In the genomic region with DNA sequence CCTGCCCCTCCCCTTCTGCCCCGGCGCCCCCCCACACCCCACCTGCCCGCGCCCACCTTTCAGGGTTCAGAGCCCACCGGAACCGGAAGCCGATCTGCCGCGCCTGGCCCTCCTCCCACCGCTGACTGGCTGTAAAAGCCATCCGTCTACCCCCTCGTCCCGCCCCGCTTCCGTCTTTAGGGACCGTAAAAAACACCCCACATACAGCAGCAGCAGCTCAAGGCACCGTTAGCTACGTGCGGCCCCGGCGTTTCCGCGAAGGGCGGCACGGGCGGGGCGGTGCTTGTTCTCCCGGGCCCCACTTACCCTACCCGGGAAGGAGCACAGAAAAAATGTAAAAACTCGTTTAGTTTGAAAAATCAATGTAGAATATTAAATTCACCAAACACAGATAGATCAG, we compare ENCODE assay signal across 8 cellular contexts.
DNase-seq lines count a peak whose midpoint lies in the region; ATAC-seq and TF ChIP-seq lines count a peak whose summit lies in the region.

Gene MRPL28, minus strand, starts transcription at position 96 of the 400 bp plus-strand sequence. CDS start 320 bp downstream, outside the sequence.

- peak; percentile 83 for ATAC-seq in GM18909 (IDR thresholded peaks at IDR 0.05; ENCODE audit: poor library complexity, unreplicated experiment)
- ATAC-seq in HG03280 (IDR thresholded peaks at IDR 0.05; ENCODE audit: unreplicated experiment): peak; percentile 90

- H3K4me3 ChIP-seq in AG04449 (ENCODE audit: low read depth, low read length): peak within 1 kb of the TSS; percentile 52

- POLR2A ChIA-PET in AG04449 (lab: Yijun Ruan, JAX): interaction anchor here (1.6 kb wide), 1 partner anchor 31 kb away, joined by 6 read pairs; the partner anchor contains the start of gene DECR2

- CTCF ChIA-PET in AG04449 (lab: Yijun Ruan, JAX): interaction anchor here (1.2 kb wide), 1 partner anchor 9 kb away, joined by 4 read pairs; no protein-coding TSS in a partner anchor

- peak; percentile 82 for DNase-seq in AG04449 (ENCODE audit: low read depth, low spot score)
- peak; percentile 77 for DNase-seq in NCI-H446 treated with DMSO at 0.1 percent for 48 hours (lab: John Stamatoyannopoulos, UW)
- DNase-seq in activated CD4-positive, CD25-positive, alpha-beta regulatory T cell treated with anti-CD3 and anti-CD28 coated beads, Interleukin-2, amount 50 U/mL, for 16 hours (ENCODE audit: low read depth, low spot score): peak; percentile 81
- DNase-seq in central memory CD4-positive, alpha-beta T cell: peak; percentile 87
- DNase-seq in iris pigment epithelial cell (ENCODE audit: low read depth): peak; percentile 97
- peak; percentile 81 to 92 for DNase-seq in stimulated activated CD4-positive, alpha-beta T cell treated with anti-CD3 and anti-CD28 coated beads, Interleukin-12 subunit alpha, Interleukin-12 subunit beta, amount 100 ng/mL, for 24 hours (ENCODE audit: low read depth in 2 of 2)

- TF ChIP-seq CTCF in AG04449 (IDR thresholded peaks at IDR 0.05; ENCODE audit: insufficient read depth, low read length, missing control alignments): no peak

Comparison
In these comparisons a context has a peak if more than half of its experiments do, and no peak if none do; other contexts are left out.
1. Peak in every context shown above with its lines: DNase-seq, ATAC-seq and H3K4me3 ChIP-seq.